31 cellular contexts compared by ENCODE assay signal in genomic region chr14:74826574-74826973, GRCh38. TPM values are rescaled to one million over a fixed set of nuclear protein-coding genes. Genes with fewer than 3 reads are reported as not detected.
"Had no signal": no experiment of that assay in that cellular context is flagged by ENCODE, and none has a peak within 500 bp of the region (broad histone marks: within the 10 kb centered on the region; RNA-seq: fewer than 3 reads in every experiment).

No MANE protein-coding gene starts in this region.

- DNase-seq: activated CD4-positive, alpha-beta T cell treated with anti-CD3 and anti-CD28 coated beads, Interleukin-2, amount 50 U/mL, for 1 hour; activated CD4-positive, CD25-positive, alpha-beta regulatory T cell treated with anti-CD3 and anti-CD28 coated beads, Interleukin-2, amount 50 U/mL, for 72 hours; activated CD8-positive, alpha-beta T cell treated with anti-CD3 and anti-CD28 coated beads, Interleukin-2, amount 10 ng/mL, durations not matched to agents 7 days and 5 days; activated gamma-delta T cell; activated naive CD4-positive, alpha-beta T cell treated with anti-CD3 and anti-CD28 coated beads, Interleukin-2, amount 50 U/mL, for 16 hours; activated naive CD8-positive, alpha-beta T cell treated with anti-CD3 and anti-CD28 coated beads, Interleukin-2, amount 50 U/mL, for 24 hours; effector CD4-positive, alpha-beta T cell; glutamatergic neuron; islet precursor cell; left colon; mucosa of descending colon; stimulated activated CD4-positive, alpha-beta T cell treated with anti-CD3 and anti-CD28 coated beads, Interleukin-15, amount 100 ng/mL, for 24 hours; stomach had no signal

- H3K27me3 Mint-ChIP-seq: activated naive CD8-positive, alpha-beta T cell treated with anti-CD3 and anti-CD28 coated beads, Interleukin-2, amount 50 U/mL, for 24 hours; memory B cell; stimulated activated memory B cell treated with anti-CD40 and anti-IgM and Interleukin-4, amounts not matched to agents 10 μg/mL and 1 μg/mL and 100 μg/mL, for 72 hours had no signal

- H3K27ac Mint-ChIP-seq: activated CD8-positive, alpha-beta T cell treated with anti-CD3 and anti-CD28 coated beads, Interleukin-2, amount 10 ng/mL, durations not matched to agents 7 days and 5 days; activated naive CD8-positive, alpha-beta T cell treated with anti-CD3 and anti-CD28 coated beads, Interleukin-2, amount 50 U/mL, for 24 hours; activated T-helper 1 cell treated with anti-CD3 and anti-CD28 coated beads, Interleukin-12 subunit alpha, Interleukin-12 subunit beta, Interleukin-2, Interleukin-4 antibody, amounts not matched to agents 30 ng/mL and 10 ng/mL and 1 ng/mL, durations not matched to agents 14 hours and 24 hours and 36 hours; memory B cell; stimulated activated memory B cell treated with anti-CD40 and anti-IgM and Interleukin-4, amounts not matched to agents 10 μg/mL and 1 μg/mL and 100 μg/mL, for 72 hours; T-helper 2 cell treated with Interferon-gamma antibody and Interleukin-4, amounts not matched to agents 5 μg/mL and 100 μg/mL, for 36 hours had no signal

- H3K4me2 ChIP-seq: hepatocyte, smooth muscle cell had no signal

- H3K27me3 ChIP-seq: hepatocyte, stomach, suprapubic skin, tibial nerve had no signal

- H3K4me1 ChIP-seq: tibial nerve had no signal

- H3K27ac ChIP-seq: hepatocyte, stomach, suprapubic skin, tibial nerve, VCaP had no signal

- H3K79me2 ChIP-seq: hepatocyte had no signal

- H3K9me3 Mint-ChIP-seq: activated naive CD8-positive, alpha-beta T cell treated with anti-CD3 and anti-CD28 coated beads, Interleukin-2, amount 50 U/mL, for 24 hours; activated T-helper 1 cell treated with anti-CD3 and anti-CD28 coated beads, Interleukin-12 subunit alpha, Interleukin-12 subunit beta, Interleukin-2, Interleukin-4 antibody, amounts not matched to agents 30 ng/mL and 10 ng/mL and 1 ng/mL, durations not matched to agents 14 hours and 24 hours and 36 hours; memory B cell; stimulated activated memory B cell treated with anti-CD40 and anti-IgM and Interleukin-4, amounts not matched to agents 10 μg/mL and 1 μg/mL and 100 μg/mL, for 72 hours; T-helper 2 cell treated with Interferon-gamma antibody and Interleukin-4, amounts not matched to agents 5 μg/mL and 100 μg/mL, for 36 hours had no signal

- H3K4me3 ChIP-seq: hepatocyte, mucosa of descending colon, smooth muscle cell, stomach, suprapubic skin, tibial nerve had no signal

- FAIRE-seq: frontal cortex, urothelium cell line had no signal

- ATAC-seq: activated CD8-positive, alpha-beta T cell treated with anti-CD3 and anti-CD28 coated beads, Interleukin-2, amount 10 ng/mL, durations not matched to agents 7 days and 5 days; activated naive CD8-positive, alpha-beta T cell treated with anti-CD3 and anti-CD28 coated beads, Interleukin-2, amount 50 U/mL, for 24 hours; left colon; mucosa of descending colon; sciatic nerve; stimulated activated memory B cell treated with anti-CD40 and anti-IgM and Interleukin-4, amounts not matched to agents 10 μg/mL and 1 μg/mL and 100 μg/mL, for 72 hours had no signal

- H3K4me3 Mint-ChIP-seq: activated CD8-positive, alpha-beta T cell treated with anti-CD3 and anti-CD28 coated beads, Interleukin-2, amount 10 ng/mL, durations not matched to agents 7 days and 5 days; activated naive CD8-positive, alpha-beta T cell treated with anti-CD3 and anti-CD28 coated beads, Interleukin-2, amount 50 U/mL, for 24 hours; activated T-helper 1 cell treated with anti-CD3 and anti-CD28 coated beads, Interleukin-12 subunit alpha, Interleukin-12 subunit beta, Interleukin-2, Interleukin-4 antibody, amounts not matched to agents 30 ng/mL and 10 ng/mL and 1 ng/mL, durations not matched to agents 14 hours and 24 hours and 36 hours; memory B cell; stimulated activated memory B cell treated with anti-CD40 and anti-IgM and Interleukin-4, amounts not matched to agents 10 μg/mL and 1 μg/mL and 100 μg/mL, for 72 hours; T-helper 2 cell treated with Interferon-gamma antibody and Interleukin-4, amounts not matched to agents 5 μg/mL and 100 μg/mL, for 36 hours had no signal

- H2AFZ ChIP-seq: hepatocyte had no signal

- H3K9me3 ChIP-seq: mucosa of descending colon, stomach, suprapubic skin, tibial nerve had no signal

- H3K4me1 Mint-ChIP-seq: memory B cell; stimulated activated memory B cell treated with anti-CD40 and anti-IgM and Interleukin-4, amounts not matched to agents 10 μg/mL and 1 μg/mL and 100 μg/mL, for 72 hours had no signal

RNA-seq across cellular contexts. Expression of gene PROX2, which starts 49.4 kb away (rescaled TPM):
- total RNA-seq: activated T-helper 1 cell treated with anti-CD3 and anti-CD28 coated beads, Interleukin-12 subunit alpha, Interleukin-12 subunit beta, Interleukin-2, Interleukin-4 antibody, amounts not matched to agents 30 ng/mL and 10 ng/mL and 1 ng/mL, durations not matched to agents 14 hours and 24 hours and 36 hours; cardiac septum; chondrocyte; frontal cortex; hepatocyte; left colon; osteoblast; posterior vena cava; renal cortical epithelial cell; sciatic nerve; smooth muscle cell; stomach; tibial nerve had no signal
- polyA plus RNA-seq: esophagus, hepatocyte, stomach had no signal
